19 cellular contexts compared by ENCODE assay signal in the genomic region with DNA sequence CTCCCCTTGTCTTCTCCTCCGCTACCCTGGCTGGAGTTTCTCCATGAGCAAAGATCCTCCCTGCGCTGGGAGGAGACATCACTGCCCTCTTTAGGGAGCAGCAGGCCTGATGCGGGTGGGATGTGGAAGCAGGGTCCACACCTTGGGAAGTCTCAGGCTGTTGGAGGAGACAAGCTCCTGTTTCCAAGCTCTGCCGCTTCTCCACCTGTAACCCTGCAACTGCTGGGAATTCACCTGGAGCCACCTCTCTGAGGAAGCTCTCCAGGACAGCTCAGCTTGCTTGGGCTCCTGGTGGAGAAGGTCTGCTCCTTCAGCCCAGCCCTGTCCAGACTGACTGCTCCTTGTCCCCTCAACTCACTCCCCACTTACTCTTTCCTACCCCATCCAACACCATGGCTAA. TPM values are rescaled to one million over a fixed set of nuclear protein-coding genes. Genes with fewer than 3 reads are reported as not detected.
DNase-seq lines count a peak whose midpoint lies in the region; ATAC-seq and TF ChIP-seq lines count a peak whose summit lies in the region.
"Had no signal": no experiment of that assay in that cellular context is flagged by ENCODE, and none has a peak within 500 bp of the region (broad histone marks: within the 10 kb centered on the region; RNA-seq: fewer than 3 reads in every experiment).

No MANE protein-coding gene starts in this region.

- WGBS in SK-N-SH (ENCODE audit: low lambda C conversion rate): 100% methylated on average over 3 of the region's 4 CpGs

- H3K4me1 Mint-ChIP-seq in nephron progenitor cell: peaks cover 19% of the 10 kb centered on the region
- peaks cover 6% of the 10 kb centered on the region for H3K4me1 Mint-ChIP-seq in stimulated activated effector memory CD8-positive, alpha-beta T cell treated with anti-CD3 and anti-CD28 coated beads, Interleukin-12 subunit alpha, Interleukin-12 subunit beta, amount 100 ng/mL, for 72 hours

- no peak overlapping the region for H3K4me3 ChIP-seq in H7 (ENCODE audit: insufficient read depth, low read depth, low read length)
- no peak overlapping the region for H3K4me3 ChIP-seq in SK-N-SH (ENCODE audit: low read depth in 2 of 2, low read length in 1 of 2)
- H3K4me3 ChIP-seq: BLaER1, GM12878, GM23338 had no signal

- no peaks in the 10 kb centered on the region for H3K9me3 ChIP-seq in SK-N-SH
- H3K9me3 ChIP-seq: BLaER1 had no signal

- H3K9me3 Mint-ChIP-seq in nephron progenitor cell: no peaks in the 10 kb centered on the region
- no peaks in the 10 kb centered on the region for H3K9me3 Mint-ChIP-seq in stimulated activated effector memory CD8-positive, alpha-beta T cell treated with anti-CD3 and anti-CD28 coated beads, Interleukin-12 subunit alpha, Interleukin-12 subunit beta, amount 100 ng/mL, for 72 hours
- H3K9me3 Mint-ChIP-seq: CD4-positive, alpha-beta memory T cell; GM23338 had no signal

- CTCF ChIA-PET in RWPE1 (lab: Yijun Ruan, JAX) (interaction anchor here (0.6 to 1.1 kb wide), 2 partner anchors 78 to 98 kb away, joined by 3 read pairs; a partner anchor contains a TSS), SK-N-SH (lab: Yijun Ruan, JAX) (interaction anchor here (0.9 to 16.4 kb wide), 5 partner anchors 24 to 154 kb away, joined by 3 to 235 read pairs (median 4); a partner anchor contains a TSS)

- peaks cover 18% of the 10 kb centered on the region for H3K36me3 ChIP-seq in H7 (replicated peaks; ENCODE audit: control insufficient read depth, insufficient read depth, low read length)
- peaks cover 4 to 40% of the 10 kb centered on the region in 2 experiments for H3K36me3 ChIP-seq in SK-N-SH (replicated peaks in 1 of 2; ENCODE audit: control insufficient read depth in 1 of 2, insufficient read depth in 2 of 2, low read length in 1 of 2)

- H2AFZ ChIP-seq in SK-N-SH (ENCODE audit: low read depth): no peak overlapping the region
- H2AFZ ChIP-seq: GM23338 had no signal

- no peaks in the 10 kb centered on the region for H3K27me3 ChIP-seq in H7 (ENCODE audit: control insufficient read depth, insufficient read depth, low read length)
- no peaks in the 10 kb centered on the region for H3K27me3 ChIP-seq in SK-N-SH (ENCODE audit: insufficient read depth)
- H3K27me3 ChIP-seq: BLaER1 had no signal

- peak; percentile 8 for DNase-seq in H7
- DNase-seq in RWPE1 (ENCODE audit: low spot score): no peak
- no peak for DNase-seq in nephron progenitor cell
- DNase-seq in stimulated activated effector memory CD8-positive, alpha-beta T cell treated with anti-CD3 and anti-CD28 coated beads, Interleukin-12 subunit alpha, Interleukin-12 subunit beta, amount 100 ng/mL, for 72 hours (ENCODE audit: low spot score in 2 of 2): no peak
- DNase-seq in SK-N-SH: no peak
- no peak for DNase-seq in foreskin melanocyte
- no peak for DNase-seq in GM10266 (ENCODE audit: extremely low spot score)
- DNase-seq: 8988T; Calu3; CD4-positive, alpha-beta memory T cell; DMS79 treated with DMSO at 0.1 percent for 48 hours; GF-D8 had no signal

- peaks cover 3% of the 10 kb centered on the region for H3K27me3 Mint-ChIP-seq in nephron progenitor cell (ENCODE audit: low read depth, poor library complexity)
- H3K27me3 Mint-ChIP-seq: CD4-positive, alpha-beta memory T cell had no signal

- peaks cover 18% of the 10 kb centered on the region for H3K36me3 Mint-ChIP-seq in nephron progenitor cell (ENCODE audit: low read depth)
- peaks cover 72% of the 10 kb centered on the region for H3K36me3 Mint-ChIP-seq in stimulated activated effector memory CD8-positive, alpha-beta T cell treated with anti-CD3 and anti-CD28 coated beads, Interleukin-12 subunit alpha, Interleukin-12 subunit beta, amount 100 ng/mL, for 72 hours

- peak overlapping the region; percentile 90 for H3K27ac ChIP-seq in RWPE1
- no peak overlapping the region for H3K27ac ChIP-seq in SK-N-SH (ENCODE audit: low read depth in 2 of 2, low read length in 1 of 2)
- H3K27ac ChIP-seq: BLaER1 had no signal

- no peaks in the 10 kb centered on the region for H3K4me1 ChIP-seq in SK-N-SH (ENCODE audit: control insufficient read depth in 1 of 2, insufficient read depth in 2 of 2, low read depth in 1 of 2, low read length in 1 of 2)

- POLR2A ChIA-PET in RWPE1 (lab: Yijun Ruan, JAX; ENCODE audit: low non-redundant PET) (interaction anchor here (0.5 kb wide), 1 partner anchor 104 kb away, joined by 3 read pairs; no protein-coding TSS in a partner anchor), SK-N-SH (lab: Yijun Ruan, JAX) (no interaction called here)

- TF ChIP-seq EP300 in SK-N-SH (IDR thresholded peaks at IDR 0.05; ENCODE audit: borderline replicate concordance in 1 of 2, low read depth in 1 of 2, low read length in 1 of 2): no peak

- H3K9me2 ChIP-seq in SK-N-SH: no peaks in the 10 kb centered on the region

- H3K27ac Mint-ChIP-seq in nephron progenitor cell: peak overlapping the region; percentile 50
- H3K27ac Mint-ChIP-seq in stimulated activated effector memory CD8-positive, alpha-beta T cell treated with anti-CD3 and anti-CD28 coated beads, Interleukin-12 subunit alpha, Interleukin-12 subunit beta, amount 100 ng/mL, for 72 hours: peak overlapping the region; percentile 21
- H3K27ac Mint-ChIP-seq: GM23338 had no signal

- H3K4me3 Mint-ChIP-seq in nephron progenitor cell: no peak overlapping the region
- H3K4me3 Mint-ChIP-seq in stimulated activated effector memory CD8-positive, alpha-beta T cell treated with anti-CD3 and anti-CD28 coated beads, Interleukin-12 subunit alpha, Interleukin-12 subunit beta, amount 100 ng/mL, for 72 hours: no peak overlapping the region
- H3K4me3 Mint-ChIP-seq: CD14-positive monocyte; CD4-positive, alpha-beta memory T cell; GM23338 had no signal

- no peak overlapping the region for H3K4me2 ChIP-seq in SK-N-SH
- H3K4me2 ChIP-seq: BLaER1, GM23338 had no signal

- no peak overlapping the region for H3K9ac ChIP-seq in SK-N-SH
- H3K9ac ChIP-seq: BLaER1 had no signal

- ATAC-seq in stimulated activated effector memory CD8-positive, alpha-beta T cell treated with anti-CD3 and anti-CD28 coated beads, Interleukin-12 subunit alpha, Interleukin-12 subunit beta, amount 100 ng/mL, for 72 hours: no peak
- ATAC-seq: GM12878, GM23338 had no signal

- H3K79me2 ChIP-seq in SK-N-SH (ENCODE audit: insufficient read depth): no peaks in the 10 kb centered on the region

- TF ChIP-seq CTCF in RWPE1 (conservative IDR thresholded peaks at IDR 0.05; ENCODE audit: low read depth) (no peak), nephron progenitor cell (IDR thresholded peaks at IDR 0.05) (no peak), SK-N-SH (IDR thresholded peaks at IDR 0.05) (no peak), GM10266 (IDR thresholded peaks at IDR 0.05; ENCODE audit: control insufficient read depth, insufficient read depth, low read depth, missing control alignments) (no peak)

- H3F3A ChIP-seq in SK-N-SH (replicated peaks; ENCODE audit: insufficient read depth): peaks cover 3% of the 10 kb centered on the region

- TF ChIP-seq RAD21 in SK-N-SH (IDR thresholded peaks at IDR 0.05; ENCODE audit: low read length): no peak

- no peaks in the 10 kb centered on the region for H4K20me1 ChIP-seq in SK-N-SH (ENCODE audit: insufficient read depth)

TF ChIP-seq in SK-N-SH, 30 proteins besides CTCF, POLR2A, EP300 and RAD21:
- TF ChIP-seq JUND (IDR thresholded peaks at IDR 0.05): no peak

RNA-seq across cellular contexts. Expression of a gene that starts 14.8 kb away (rescaled TPM):
- total RNA-seq in H7 (2014; rRNA removed; shearing (Covaris generic)): 7.6 and 7.8 TPM in 2 replicates
- 0.44 and 0.52 TPM in 2 replicates for polyA plus RNA-seq in SK-N-SH (2012; rRNA removed)
- 0.14 and 0.16 TPM in 2 replicates for polyA plus RNA-seq in SK-N-SH (2012; cell fraction: cytosol; rRNA removed)
- polyA plus RNA-seq in SK-N-SH (2012; cell fraction: nucleus; rRNA removed): 1.6 and 1.8 TPM in 2 replicates

RNA-seq across cellular contexts. Expression of a gene that starts 18.4 kb away (rescaled TPM):
- 0.67 and 0.69 TPM in 2 replicates for total RNA-seq in H7 (2014; rRNA removed; shearing (Covaris generic))
- 0.54 and 0.71 TPM in 2 replicates for polyA plus RNA-seq in SK-N-SH (2012; rRNA removed)
- 0.24 and 0.42 TPM in 2 replicates for polyA plus RNA-seq in SK-N-SH (2012; cell fraction: cytosol; rRNA removed)
- polyA plus RNA-seq in SK-N-SH (2012; cell fraction: nucleus; rRNA removed): 3.8 and 4.9 TPM in 2 replicates
- total RNA-seq: HT-29 had no signal

RNA-seq across cellular contexts. Expression of a gene that starts 47.6 kb away (rescaled TPM):
- not detected in 2 replicates for total RNA-seq in H7 (2014; rRNA removed; shearing (Covaris generic))
- not detected in 2 replicates for polyA plus RNA-seq in SK-N-SH (2012; rRNA removed)
- not detected in 2 replicates for polyA plus RNA-seq in SK-N-SH (2012; cell fraction: cytosol; rRNA removed)
- not detected in 2 replicates for polyA plus RNA-seq in SK-N-SH (2012; cell fraction: nucleus; rRNA removed)
- total RNA-seq: A673; Calu3; CD4-positive, alpha-beta memory T cell; GM23338; HT-29 had no signal
- polyA plus RNA-seq: AG04450; CD4-positive, alpha-beta memory T cell had no signal

RNA-seq across cellular contexts. Expression of a gene that starts 51.3 kb away (rescaled TPM):
- 42.4 and 58.2 TPM in 2 replicates for total RNA-seq in H7 (2014; rRNA removed; shearing (Covaris generic))
- polyA plus RNA-seq in SK-N-SH (2012; rRNA removed): 53.2 and 64.7 TPM in 2 replicates
- polyA plus RNA-seq in SK-N-SH (2012; cell fraction: cytosol; rRNA removed): 18.6 and 27.5 TPM in 2 replicates
- polyA plus RNA-seq in SK-N-SH (2012; cell fraction: nucleus; rRNA removed): 231 and 235 TPM in 2 replicates

RNA-seq across cellular contexts. Expression of a gene that starts 55.4 kb away (rescaled TPM):
- 143 and 169 TPM in 2 replicates for total RNA-seq in H7 (2014; rRNA removed; shearing (Covaris generic))
- polyA plus RNA-seq in SK-N-SH (2012; rRNA removed): 58.5 and 82.8 TPM in 2 replicates
- polyA plus RNA-seq in SK-N-SH (2012; cell fraction: cytosol; rRNA removed): 32.7 and 50.3 TPM in 2 replicates
- polyA plus RNA-seq in SK-N-SH (2012; cell fraction: nucleus; rRNA removed): 45.5 and 51.0 TPM in 2 replicates
